Comparison of ENCODE assay signal across 18 cellular contexts in genomic region chr5:54017580-54017979, GRCh38.
"Had no signal": no experiment of that assay in that cellular context is flagged by ENCODE, and none has a peak within 500 bp of the region (broad histone marks: within the 10 kb centered on the region; RNA-seq: fewer than 3 reads in every experiment).

No MANE protein-coding gene starts in this region.

- H3K4me1 ChIP-seq: gastrocnemius medialis, right atrium auricular region, transverse colon had no signal

- H3K27ac ChIP-seq: gastrocnemius medialis, heart left ventricle, right atrium auricular region, transverse colon had no signal

- H3K27me3 ChIP-seq: gastrocnemius medialis, heart left ventricle, right atrium auricular region, transverse colon had no signal

- DNase-seq: activated CD4-positive, alpha-beta T cell treated with anti-CD3 and anti-CD28 coated beads for 48 hours; activated CD8-positive, alpha-beta T cell treated with anti-CD3 and anti-CD28 coated beads for 36 hours; activated effector memory CD4-positive, alpha-beta T cell treated with Interleukin-2 at 50 U/mL for 16 hours; activated naive CD4-positive, alpha-beta T cell treated with anti-CD3 and anti-CD28 coated beads, Interleukin-2, amount 50 U/mL, for 16 hours; activated T-cell treated with anti-CD3 and anti-CD28 coated beads, Interleukin-2, amount 50 U/mL, for 4 hours; dermis blood vessel endothelial cell; erythroblast; gastrocnemius medialis; heart left ventricle; islet precursor cell; mammary epithelial cell; mucosa of descending colon; naive thymus-derived CD8-positive, alpha-beta T cell; occipital lobe; stimulated activated CD4-positive, alpha-beta T cell treated with anti-CD3 and anti-CD28 coated beads, Interleukin-2, amount 100 ng/mL, for 48 hours; stimulated activated naive CD4-positive, alpha-beta T cell; transverse colon had no signal

- H3K4me3 ChIP-seq: gastrocnemius medialis, heart left ventricle, mucosa of descending colon, right atrium auricular region, transverse colon had no signal

- H3K36me3 ChIP-seq: gastrocnemius medialis, right atrium auricular region, transverse colon had no signal

- H3K9me3 ChIP-seq: right atrium auricular region had no signal
